In genomic region chr17:72413077-72414031, GRCh38 we compare ENCODE assay signal across 17 cellular contexts.
DNase-seq lines count a peak whose midpoint lies in the region; ATAC-seq and TF ChIP-seq lines count a peak whose summit lies in the region.
"Had no signal": no experiment of that assay in that cellular context is flagged by ENCODE, and none has a peak within 500 bp of the region (broad histone marks: within the 10 kb centered on the region; RNA-seq: fewer than 3 reads in every experiment).

No MANE protein-coding gene starts in this region.

- intact Hi-C loops in mucosa of descending colon (cut with DNase I, micrococcal nuclease) (no loop called here), left ventricle myocardium inferior (cut with micrococcal nuclease) (no loop called here)

- H3K4me1 Mint-ChIP-seq in WTC11 (peaks cover 15% of the 10 kb centered on the region), type B pancreatic cell (ENCODE audit: unreplicated experiment) (peaks cover 53% of the 10 kb centered on the region)
- H3K4me1 Mint-ChIP-seq in activated naive CD8-positive, alpha-beta T cell treated with anti-CD3 and anti-CD28 coated beads, Interleukin-2, amount 50 U/mL, for 24 hours: no peaks in the 10 kb centered on the region
- H3K4me1 Mint-ChIP-seq: B cell had no signal

- H3K27me3 ChIP-seq in left ventricle myocardium inferior (ENCODE audit: low read depth): peaks cover 59% of the 10 kb centered on the region

- POLR2A ChIA-PET in WTC11 (lab: Charles Lee): interaction anchor here (0.5 kb wide), 1 partner anchor 24 kb away, joined by 7 read pairs; no protein-coding TSS in a partner anchor

- H3K9me3 Mint-ChIP-seq in WTC11: peaks cover 16% of the 10 kb centered on the region
- H3K9me3 Mint-ChIP-seq in type B pancreatic cell: peaks cover 10% of the 10 kb centered on the region
- peaks cover 22% of the 10 kb centered on the region for H3K9me3 Mint-ChIP-seq in activated naive CD8-positive, alpha-beta T cell treated with anti-CD3 and anti-CD28 coated beads, Interleukin-2, amount 50 U/mL, for 24 hours

- ATAC-seq in WTC11: no peak
- ATAC-seq in mucosa of descending colon: peak; percentile 75
- no peak for ATAC-seq in activated naive CD8-positive, alpha-beta T cell treated with anti-CD3 and anti-CD28 coated beads, Interleukin-2, amount 50 U/mL, for 24 hours
- ATAC-seq in activated CD4-positive, CD25-positive, alpha-beta regulatory T cell treated with anti-CD3 and anti-CD28 coated beads, Interleukin-2, amount 50 U/mL, for 24 hours: no peak
- ATAC-seq: K562 had no signal

- peaks cover 13% of the 10 kb centered on the region for H3K36me3 Mint-ChIP-seq in WTC11
- H3K36me3 Mint-ChIP-seq in type B pancreatic cell: peaks cover 47% of the 10 kb centered on the region
- peaks cover 6% of the 10 kb centered on the region for H3K36me3 Mint-ChIP-seq in activated naive CD8-positive, alpha-beta T cell treated with anti-CD3 and anti-CD28 coated beads, Interleukin-2, amount 50 U/mL, for 24 hours (ENCODE audit: low read depth)

- H3K27ac Mint-ChIP-seq in WTC11 (no peak overlapping the region), type B pancreatic cell (peak overlapping the region; percentile 63)
- H3K27ac Mint-ChIP-seq in activated naive CD8-positive, alpha-beta T cell treated with anti-CD3 and anti-CD28 coated beads, Interleukin-2, amount 50 U/mL, for 24 hours: no peak overlapping the region
- H3K27ac Mint-ChIP-seq: B cell had no signal

- no peaks in the 10 kb centered on the region for H3K36me3 ChIP-seq in mucosa of descending colon (ENCODE audit: low read depth)
- H3K36me3 ChIP-seq in left ventricle myocardium inferior: no peaks in the 10 kb centered on the region

- H3K4me3 Mint-ChIP-seq in WTC11 (no peak overlapping the region), type B pancreatic cell (peak overlapping the region; percentile 12)
- H3K4me3 Mint-ChIP-seq in activated naive CD8-positive, alpha-beta T cell treated with anti-CD3 and anti-CD28 coated beads, Interleukin-2, amount 50 U/mL, for 24 hours: no peak overlapping the region
- H3K4me3 Mint-ChIP-seq: B cell had no signal

- DNase-seq in LoVo (ENCODE audit: low spot score) (peak; percentile 90), WTC11 (ENCODE audit: low spot score) (no peak), mucosa of descending colon (peak in 2 of 3 donors; percentile 53 to 60), type B pancreatic cell (ENCODE audit: extremely low spot score, unreplicated experiment) (no peak), left ventricle myocardium inferior (no peak), occipital lobe (lab: John Stamatoyannopoulos, UW) (no peak)
- DNase-seq in activated naive CD8-positive, alpha-beta T cell treated with anti-CD3 and anti-CD28 coated beads, Interleukin-2, amount 50 U/mL, for 24 hours: no peak
- DNase-seq: COR-L47, DMS153, GDM1, NCI-H1105, NCI-H1694 treated with DMSO at 0.1 percent for 48 hours, RPMI8226 had no signal

- no peak overlapping the region for H3K27ac ChIP-seq in left ventricle myocardium inferior (replicated peaks)
- H3K27ac ChIP-seq: GM23248 had no signal

- H3K4me3 ChIP-seq in mucosa of descending colon (no peak overlapping the region), left ventricle myocardium inferior (no peak overlapping the region)
- H3K4me3 ChIP-seq: GM23248, K562 had no signal

- peaks cover 2% of the 10 kb centered on the region for H3K4me1 ChIP-seq in mucosa of descending colon (ENCODE audit: low read depth)
- peaks cover 4% of the 10 kb centered on the region for H3K4me1 ChIP-seq in left ventricle myocardium inferior

- peaks cover 9% of the 10 kb centered on the region for H3K9me3 ChIP-seq in mucosa of descending colon
- peaks cover 19% of the 10 kb centered on the region for H3K9me3 ChIP-seq in left ventricle myocardium inferior (replicated peaks)

- CTCF ChIA-PET in WTC11 (lab: Charles Lee): no interaction called here

- H3K27me3 Mint-ChIP-seq in WTC11 (ENCODE audit: low read depth) (peaks cover 44% of the 10 kb centered on the region), type B pancreatic cell (no peaks in the 10 kb centered on the region)
- peaks cover 8% of the 10 kb centered on the region for H3K27me3 Mint-ChIP-seq in activated naive CD8-positive, alpha-beta T cell treated with anti-CD3 and anti-CD28 coated beads, Interleukin-2, amount 50 U/mL, for 24 hours
- H3K27me3 Mint-ChIP-seq: B cell had no signal

- TF ChIP-seq CTCF in WTC11 (IDR thresholded peaks at IDR 0.05) (no peak), mucosa of descending colon (IDR thresholded peaks at IDR 0.05) (no peak), type B pancreatic cell (conservative IDR thresholded peaks at IDR 0.05) (no peak), left ventricle myocardium inferior (IDR thresholded peaks at IDR 0.05; ENCODE audit: borderline replicate concordance) (no peak)

TF ChIP-seq in WTC11, 78 proteins besides CTCF, POLR2A, EP300 and RAD21:
- TF ChIP-seq GRHL2 (CRISPR knock-in tag; IDR thresholded peaks at IDR 0.05; ENCODE audit: insufficient replicate concordance, severe bottlenecking) (no peak), GABPB1 (CRISPR knock-in tag; IDR thresholded peaks at IDR 0.05) (peak; percentile 97)

Comparison
In these comparisons a context has a peak if more than half of its experiments do, and no peak if none do; other contexts are left out.
1. DNase-seq: peak in LoVo (single experiment) and mucosa of descending colon (2 of 3); none in WTC11 (single experiment), type B pancreatic cell (single experiment), activated naive CD8-positive, alpha-beta T cell treated with anti-CD3 and anti-CD28 coated beads, Interleukin-2, amount 50 U/mL, for 24 hours (single experiment), left ventricle myocardium inferior (single experiment) and occipital lobe (single experiment).